Comparison of ENCODE assay signal across 15 cellular contexts in the genomic region with DNA sequence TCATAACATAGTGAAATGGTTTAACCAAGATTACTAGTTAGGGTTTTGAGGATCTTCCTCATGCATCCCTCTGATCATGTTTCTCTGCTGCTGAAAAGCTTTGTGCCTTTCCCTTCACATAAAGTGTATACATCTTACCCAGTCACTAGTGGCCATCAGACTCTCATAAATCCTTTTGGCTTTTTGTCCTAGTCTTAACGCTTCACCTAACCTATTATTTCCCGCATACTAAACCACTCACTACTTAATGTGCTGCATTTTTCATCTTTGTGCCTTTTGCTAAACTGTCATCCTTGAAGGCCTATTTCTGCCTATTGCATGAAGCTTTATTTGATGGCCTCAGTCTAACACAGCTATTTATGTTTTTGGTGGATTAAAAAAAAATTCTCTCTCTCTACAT.
"Had no signal": no experiment of that assay in that cellular context is flagged by ENCODE, and none has a peak within 500 bp of the region (broad histone marks: within the 10 kb centered on the region; RNA-seq: fewer than 3 reads in every experiment).

No MANE protein-coding gene starts in this region.

- H3K27ac Mint-ChIP-seq: activated naive CD4-positive, alpha-beta T cell treated with anti-CD3 and anti-CD28 coated beads for 36 hours; activated T-helper 17 cell treated with anti-CD3 and anti-CD28 coated beads, Interleukin-2, amount 50 U/mL, for 72 hours; mesothelial cell of epicardium had no signal

- DNase-seq: activated CD4-positive, alpha-beta T cell treated with anti-CD3 and anti-CD28 coated beads, Interleukin-2, amount 50 U/mL, for 1 hour; activated CD4-positive, CD25-positive, alpha-beta regulatory T cell; activated naive CD4-positive, alpha-beta T cell treated with anti-CD3 and anti-CD28 coated beads for 36 hours; activated T-cell treated with anti-CD3 and anti-CD28 coated beads for 4 hours; colonic mucosa; effector CD8-positive, alpha-beta T cell; posterior cingulate gyrus; right cardiac atrium; small intestine; thyroid gland had no signal

- H3K9me3 ChIP-seq: colonic mucosa, thyroid gland had no signal

- FAIRE-seq: astrocyte, urothelium cell line had no signal

- H3K36me3 ChIP-seq: colonic mucosa, thyroid gland had no signal

- H3K27me3 Mint-ChIP-seq: activated T-helper 17 cell treated with anti-CD3 and anti-CD28 coated beads, Interleukin-2, amount 50 U/mL, for 72 hours had no signal

- H3K4me3 ChIP-seq: colonic mucosa, thyroid gland had no signal

- H3K27me3 ChIP-seq: colonic mucosa, thyroid gland had no signal

- H3K9me3 Mint-ChIP-seq: activated naive CD4-positive, alpha-beta T cell treated with anti-CD3 and anti-CD28 coated beads for 36 hours; activated T-helper 17 cell treated with anti-CD3 and anti-CD28 coated beads, Interleukin-2, amount 50 U/mL, for 72 hours; mesothelial cell of epicardium had no signal

- H3K27ac ChIP-seq: colonic mucosa, epithelial cell of prostate, thyroid gland had no signal

- H3K4me1 Mint-ChIP-seq: activated T-helper 17 cell treated with anti-CD3 and anti-CD28 coated beads, Interleukin-2, amount 50 U/mL, for 72 hours had no signal

- H3K4me1 ChIP-seq: colonic mucosa, thyroid gland had no signal

- H3K4me3 Mint-ChIP-seq: activated naive CD4-positive, alpha-beta T cell treated with anti-CD3 and anti-CD28 coated beads for 36 hours; activated T-helper 17 cell treated with anti-CD3 and anti-CD28 coated beads, Interleukin-2, amount 50 U/mL, for 72 hours; mesothelial cell of epicardium had no signal
